1 cellular context compared by ENCODE assay signal in genomic region chr10:30755474-30755873, GRCh38.
TF ChIP-seq lines count a peak whose summit lies in the region.

No MANE protein-coding gene starts in this region.

TF ChIP-seq in WTC11, 78 proteins besides CTCF, POLR2A, EP300 and RAD21 (continued from another document):
- TF ChIP-seq PRDM15 (CRISPR knock-in tag; IDR thresholded peaks at IDR 0.05): no peak
- TF ChIP-seq TCF7 (CRISPR knock-in tag; IDR thresholded peaks at IDR 0.05; ENCODE audit: low read depth): no peak
- TF ChIP-seq IRF2 (CRISPR knock-in tag; IDR thresholded peaks at IDR 0.05; ENCODE audit: borderline replicate concordance, low read depth): no peak
- TF ChIP-seq ZNF232 (CRISPR knock-in tag; IDR thresholded peaks at IDR 0.05): no peak
